In the genomic region with DNA sequence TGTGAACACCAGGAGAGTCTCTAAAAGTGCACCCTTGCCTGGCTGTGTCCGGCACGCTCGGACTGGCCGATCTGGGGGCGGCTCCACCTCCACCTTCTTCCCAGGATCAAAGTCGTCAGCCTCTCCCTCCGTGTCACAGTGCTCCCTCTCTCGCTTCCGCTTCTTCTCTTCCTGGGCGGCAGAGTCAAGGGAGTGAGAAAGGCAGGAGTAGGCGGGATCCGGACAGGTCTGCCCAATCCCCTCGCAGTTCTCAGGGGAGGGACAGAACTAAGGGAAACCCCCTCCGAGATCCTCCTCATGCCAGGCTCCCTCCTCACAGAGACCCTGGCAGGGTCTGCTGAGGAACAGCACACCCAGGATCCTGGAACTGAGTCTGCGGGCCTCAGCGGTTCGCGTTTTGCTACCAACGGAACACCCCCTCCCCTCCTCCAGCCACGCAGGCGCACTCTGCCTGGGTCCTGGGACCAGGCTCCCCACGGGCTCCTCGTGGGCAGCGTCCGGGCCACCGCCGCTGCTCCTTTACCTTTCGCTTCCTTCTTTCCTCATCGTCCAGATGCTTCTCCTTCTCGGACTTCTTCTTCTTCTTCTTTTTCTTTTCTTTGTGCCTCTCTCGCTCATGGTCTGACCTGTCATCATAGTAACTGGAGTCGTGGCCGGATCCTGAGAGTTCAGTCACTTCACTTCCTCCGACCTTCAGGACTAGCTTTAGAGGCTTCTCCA, we compare ENCODE assay signal across 1 cellular context.
TF ChIP-seq lines count a peak whose summit lies in the region.

No MANE protein-coding gene starts in this region.

TF ChIP-seq in IMR-90, 13 proteins besides CTCF, POLR2A, EP300 and RAD21:
- TF ChIP-seq USF2 (IDR thresholded peaks at IDR 0.05; ENCODE audit: low read depth, low read length) (no peak), FOS (IDR thresholded peaks at IDR 0.05; ENCODE audit: low read depth, low read length) (no peak), NFE2L2 (IDR thresholded peaks at IDR 0.05; ENCODE audit: low read depth, low read length) (no peak), MAFK (IDR thresholded peaks at IDR 0.05; ENCODE audit: low read depth, low read length) (no peak), CEBPB (IDR thresholded peaks at IDR 0.05; ENCODE audit: low read depth, low read length) (no peak), RCOR1 (IDR thresholded peaks at IDR 0.05; ENCODE audit: insufficient replicate concordance, low read length) (no peak), MAZ (IDR thresholded peaks at IDR 0.05; ENCODE audit: borderline replicate concordance, low read depth, low read length) (no peak), CHD1 (IDR thresholded peaks at IDR 0.05; ENCODE audit: low read depth, low read length) (no peak), MXI1 (IDR thresholded peaks at IDR 0.05; ENCODE audit: borderline replicate concordance, low read depth, low read length) (no peak), BHLHE40 (IDR thresholded peaks at IDR 0.05; ENCODE audit: low read depth, low read length) (no peak), RFX5 (IDR thresholded peaks at IDR 0.05; ENCODE audit: low read depth, low read length) (no peak), SMC3 (IDR thresholded peaks at IDR 0.05; ENCODE audit: low read depth, low read length) (no peak)
- TF ChIP-seq, protein P1, sequence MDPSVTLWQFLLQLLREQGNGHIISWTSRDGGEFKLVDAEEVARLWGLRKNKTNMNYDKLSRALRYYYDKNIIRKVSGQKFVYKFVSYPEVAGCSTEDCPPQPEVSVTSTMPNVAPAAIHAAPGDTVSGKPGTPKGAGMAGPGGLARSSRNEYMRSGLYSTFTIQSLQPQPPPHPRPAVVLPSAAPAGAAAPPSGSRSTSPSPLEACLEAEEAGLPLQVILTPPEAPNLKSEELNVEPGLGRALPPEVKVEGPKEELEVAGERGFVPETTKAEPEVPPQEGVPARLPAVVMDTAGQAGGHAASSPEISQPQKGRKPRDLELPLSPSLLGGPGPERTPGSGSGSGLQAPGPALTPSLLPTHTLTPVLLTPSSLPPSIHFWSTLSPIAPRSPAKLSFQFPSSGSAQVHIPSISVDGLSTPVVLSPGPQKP (IDR thresholded peaks at IDR 0.05; ENCODE audit: borderline replicate concordance, low read depth, low read length) = no peak
